24 cellular contexts compared by ENCODE assay signal in the genomic region with DNA sequence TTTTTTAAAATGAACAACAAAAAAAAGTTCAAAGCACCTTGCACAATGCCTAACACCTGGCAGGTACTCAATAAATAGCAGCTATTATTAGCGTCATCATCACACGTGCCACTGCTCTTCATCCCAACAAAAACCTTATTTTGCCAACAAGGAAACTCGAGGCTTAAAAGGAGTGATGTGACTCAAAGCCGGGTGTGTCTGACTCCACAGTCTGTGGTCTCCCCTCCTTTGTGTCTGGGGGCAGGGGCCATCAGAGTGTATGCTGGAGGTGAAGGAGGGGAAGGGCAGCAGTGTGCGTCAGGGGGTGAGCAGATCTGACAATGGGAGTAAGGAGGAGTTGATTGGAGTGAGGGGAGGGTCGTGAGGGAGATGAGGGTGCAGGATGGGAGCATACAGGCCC.
"Had no signal": no experiment of that assay in that cellular context is flagged by ENCODE, and none has a peak within 500 bp of the region (broad histone marks: within the 10 kb centered on the region; RNA-seq: fewer than 3 reads in every experiment).

No MANE protein-coding gene starts in this region.

- H3K4me3 ChIP-seq: breast epithelium, colonic mucosa, esophagus squamous epithelium, gastrocnemius medialis, ovary, prostate gland, upper lobe of right lung had no signal

- ATAC-seq: activated CD8-positive, alpha-beta T cell treated with anti-CD3 and anti-CD28 coated beads, Interleukin-2, amount 10 ng/mL, durations not matched to agents 7 days and 5 days; activated T-helper 17 cell treated with anti-CD3 and anti-CD28 coated beads, Interleukin-2, amount 50 U/mL, for 72 hours; gastrocnemius medialis; stimulated activated naive CD8-positive, alpha-beta T cell treated with anti-CD3 and anti-CD28 coated beads, Interleukin-15, Interleukin-2, amounts not matched to agents 100 U/mL and 50 U/mL, for 24 hours; upper lobe of right lung had no signal

- H3K36me3 ChIP-seq: breast epithelium, colonic mucosa, esophagus squamous epithelium, gastrocnemius medialis, neutrophil, ovary, prostate gland, upper lobe of right lung, WERI-Rb-1 had no signal

- H3K4me1 Mint-ChIP-seq: activated T-helper 17 cell treated with anti-CD3 and anti-CD28 coated beads, Interleukin-2, amount 50 U/mL, for 72 hours had no signal

- H3K27me3 Mint-ChIP-seq: activated T-cell treated with anti-CD3 and anti-CD28 coated beads, Interleukin-2, amount 50 U/mL, for 24 hours; activated T-helper 17 cell treated with anti-CD3 and anti-CD28 coated beads, Interleukin-2, amount 50 U/mL, for 72 hours had no signal

- H3K9me3 Mint-ChIP-seq: activated naive CD8-positive, alpha-beta T cell treated with anti-CD3 and anti-CD28 coated beads, Interleukin-2, amount 10 ng/mL, durations not matched to agents 7 days and 5 days; activated T-cell treated with anti-CD3 and anti-CD28 coated beads, Interleukin-2, amount 50 U/mL, for 24 hours; activated T-helper 17 cell treated with anti-CD3 and anti-CD28 coated beads, Interleukin-2, amount 50 U/mL, for 72 hours; memory B cell; nephron had no signal

- H3K27ac Mint-ChIP-seq: activated CD8-positive, alpha-beta T cell treated with anti-CD3 and anti-CD28 coated beads, Interleukin-2, amount 10 ng/mL, durations not matched to agents 7 days and 5 days; activated naive CD8-positive, alpha-beta T cell treated with anti-CD3 and anti-CD28 coated beads, Interleukin-2, amount 10 ng/mL, durations not matched to agents 7 days and 5 days; activated T-cell treated with anti-CD3 and anti-CD28 coated beads, Interleukin-2, amount 50 U/mL, for 24 hours; activated T-helper 17 cell treated with anti-CD3 and anti-CD28 coated beads, Interleukin-2, amount 50 U/mL, for 72 hours; memory B cell; nephron had no signal

- H3K9me3 ChIP-seq: breast epithelium, colonic mucosa, esophagus squamous epithelium, gastrocnemius medialis, neutrophil, ovary, prostate gland, upper lobe of right lung had no signal

- H3K27me3 ChIP-seq: breast epithelium, colonic mucosa, gastrocnemius medialis, ovary, upper lobe of right lung had no signal

- FAIRE-seq: TTC549 had no signal

- H3K27ac ChIP-seq: breast epithelium, colonic mucosa, esophagus squamous epithelium, gastrocnemius medialis, neutrophil, ovary, prostate gland, upper lobe of right lung, WERI-Rb-1 had no signal

- H3K4me3 Mint-ChIP-seq: activated CD8-positive, alpha-beta T cell treated with anti-CD3 and anti-CD28 coated beads, Interleukin-2, amount 10 ng/mL, durations not matched to agents 7 days and 5 days; activated naive CD8-positive, alpha-beta T cell treated with anti-CD3 and anti-CD28 coated beads, Interleukin-2, amount 10 ng/mL, durations not matched to agents 7 days and 5 days; activated T-cell treated with anti-CD3 and anti-CD28 coated beads, Interleukin-2, amount 50 U/mL, for 24 hours; activated T-helper 17 cell treated with anti-CD3 and anti-CD28 coated beads, Interleukin-2, amount 50 U/mL, for 72 hours; memory B cell; nephron had no signal

- H3K36me3 Mint-ChIP-seq: activated naive CD8-positive, alpha-beta T cell treated with anti-CD3 and anti-CD28 coated beads, Interleukin-2, amount 10 ng/mL, durations not matched to agents 7 days and 5 days had no signal

- H3K4me1 ChIP-seq: breast epithelium, colonic mucosa, esophagus squamous epithelium, gastrocnemius medialis, prostate gland, upper lobe of right lung had no signal

- DNase-seq: activated CD4-positive, alpha-beta T cell treated with anti-CD3 and anti-CD28 coated beads, Interleukin-2, amount 50 U/mL, for 1 hour; activated CD4-positive, CD25-positive, alpha-beta regulatory T cell treated with anti-CD3 and anti-CD28 coated beads, Interleukin-2, amount 50 U/mL, for 72 hours; activated CD8-positive, alpha-beta T cell treated with anti-CD3 and anti-CD28 coated beads, Interleukin-2, amount 10 ng/mL, durations not matched to agents 7 days and 5 days; activated naive CD4-positive, alpha-beta T cell treated with Interleukin-2 at 50 U/mL for 16 hours; activated naive CD8-positive, alpha-beta T cell treated with anti-CD3 and anti-CD28 coated beads, Interleukin-2, amount 10 ng/mL, durations not matched to agents 7 days and 5 days; activated T-cell treated with anti-CD3 and anti-CD28 coated beads, Interleukin-2, amount 50 U/mL, for 24 hours; amniotic stem cell; colonic mucosa; esophagus squamous epithelium; gastrocnemius medialis; head of caudate nucleus; hypothalamus; ovary; stimulated activated CD4-positive, alpha-beta T cell treated with anti-CD3 and anti-CD28 coated beads, Interleukin-2, amount 100 ng/mL, for 48 hours; stimulated activated naive CD8-positive, alpha-beta T cell treated with anti-CD3 and anti-CD28 coated beads, Interleukin-15, Interleukin-2, amounts not matched to agents 100 U/mL and 50 U/mL, for 24 hours; upper lobe of right lung; WERI-Rb-1 had no signal
